Comparison of ENCODE assay signal across 22 cellular contexts in the genomic region with DNA sequence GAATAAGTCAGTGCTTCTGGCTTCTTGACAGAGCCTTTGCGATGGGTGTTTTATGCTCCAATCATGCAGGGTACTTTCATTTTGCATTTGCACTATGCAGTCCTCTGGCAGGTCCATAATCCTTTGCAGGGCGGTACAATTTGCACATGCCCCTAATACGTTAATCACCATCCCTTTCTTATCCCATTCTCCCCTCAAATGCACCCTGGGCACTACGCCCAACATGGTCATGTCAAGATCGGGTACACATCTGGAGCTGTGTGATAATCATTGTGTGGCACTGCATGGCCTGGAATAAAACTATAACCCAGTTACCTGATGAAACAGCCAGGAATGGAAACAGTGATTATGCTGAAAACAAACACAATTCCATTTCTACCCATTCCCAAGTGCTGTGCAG. TPM values are rescaled to one million over a fixed set of nuclear protein-coding genes. Genes with fewer than 3 reads are reported as not detected.
A peak's percentile ranks its signal among the peaks of the same experiment; 100 is the strongest.
DNase-seq lines count a peak whose midpoint lies in the region; ATAC-seq and TF ChIP-seq lines count a peak whose summit lies in the region.
"Had no signal": no experiment of that assay in that cellular context is flagged by ENCODE, and none has a peak within 500 bp of the region (broad histone marks: within the 10 kb centered on the region; RNA-seq: fewer than 3 reads in every experiment).

No MANE protein-coding gene starts in this region.

- H3K79me2 ChIP-seq in SK-N-SH (ENCODE audit: insufficient read depth): no peaks in the 10 kb centered on the region

- peak overlapping the region; percentile 60 for H3K4me3 Mint-ChIP-seq in activated naive CD8-positive, alpha-beta T cell treated with anti-CD3 and anti-CD28 coated beads, Interleukin-2, amount 10 ng/mL, durations not matched to agents 7 days and 5 days
- no peak overlapping the region for H3K4me3 Mint-ChIP-seq in activated naive CD8-positive, alpha-beta T cell treated with anti-CD3 and anti-CD28 coated beads for 36 hours
- H3K4me3 Mint-ChIP-seq in type B pancreatic cell: no peak overlapping the region
- H3K4me3 Mint-ChIP-seq: CD14-positive monocyte; CD4-positive, alpha-beta T cell; CD8-positive, alpha-beta memory T cell had no signal

- no peaks in the 10 kb centered on the region for H3F3A ChIP-seq in SK-N-SH (replicated peaks; ENCODE audit: insufficient read depth)

- H3K4me3 ChIP-seq in SK-N-SH (ENCODE audit: low read depth in 2 of 2, low read length in 1 of 2): no peak overlapping the region
- H3K4me3 ChIP-seq: A549; BLaER1 treated with 17β-estradiol and CSF1 and Interleukin-3, amounts not matched to agents 10 nM and 100 nM; GM23248 had no signal

- peaks cover 4% of the 10 kb centered on the region for H3K9me3 Mint-ChIP-seq in activated naive CD8-positive, alpha-beta T cell treated with anti-CD3 and anti-CD28 coated beads, Interleukin-2, amount 10 ng/mL, durations not matched to agents 7 days and 5 days
- H3K9me3 Mint-ChIP-seq in activated naive CD8-positive, alpha-beta T cell treated with anti-CD3 and anti-CD28 coated beads for 36 hours: peaks cover 11% of the 10 kb centered on the region
- no peaks in the 10 kb centered on the region for H3K9me3 Mint-ChIP-seq in type B pancreatic cell
- H3K9me3 Mint-ChIP-seq: CD4-positive, alpha-beta T cell had no signal

- peaks cover 8% of the 10 kb centered on the region for H3K36me3 Mint-ChIP-seq in activated naive CD8-positive, alpha-beta T cell treated with anti-CD3 and anti-CD28 coated beads, Interleukin-2, amount 10 ng/mL, durations not matched to agents 7 days and 5 days
- H3K36me3 Mint-ChIP-seq in activated naive CD8-positive, alpha-beta T cell treated with anti-CD3 and anti-CD28 coated beads for 36 hours: no peaks in the 10 kb centered on the region
- H3K36me3 Mint-ChIP-seq in type B pancreatic cell: no peaks in the 10 kb centered on the region
- H3K36me3 Mint-ChIP-seq: CD14-positive monocyte had no signal

- no peak for TF ChIP-seq RAD21 in SK-N-SH (IDR thresholded peaks at IDR 0.05; ENCODE audit: low read length)

- TF ChIP-seq EP300 in SK-N-SH (IDR thresholded peaks at IDR 0.05; ENCODE audit: borderline replicate concordance in 1 of 2, low read depth in 1 of 2, low read length in 1 of 2): 0 out of 4 replicates have a peak, but pooled peaks of 1 of the 2 experiments have one; percentile 28

- CTCF ChIA-PET in SK-N-SH (lab: Yijun Ruan, JAX): interaction anchor here (3.1 kb wide), 1 partner anchor 348 kb away, joined by 18 read pairs; no protein-coding TSS in a partner anchor

- H3K36me3 ChIP-seq in SK-N-SH (replicated peaks in 1 of 2; ENCODE audit: control insufficient read depth in 1 of 2, insufficient read depth in 2 of 2, low read length in 1 of 2): no peaks in the 10 kb centered on the region
- H3K36me3 ChIP-seq: BE2C; BLaER1 treated with 17β-estradiol and CSF1 and Interleukin-3, amounts not matched to agents 10 nM and 100 nM had no signal

- H3K27me3 Mint-ChIP-seq in activated naive CD8-positive, alpha-beta T cell treated with anti-CD3 and anti-CD28 coated beads, Interleukin-2, amount 10 ng/mL, durations not matched to agents 7 days and 5 days: peaks cover 11% of the 10 kb centered on the region
- H3K27me3 Mint-ChIP-seq in activated naive CD8-positive, alpha-beta T cell treated with anti-CD3 and anti-CD28 coated beads for 36 hours: no peaks in the 10 kb centered on the region
- H3K27me3 Mint-ChIP-seq in type B pancreatic cell: peaks cover 28% of the 10 kb centered on the region
- H3K27me3 Mint-ChIP-seq: CD4-positive, alpha-beta T cell had no signal

- peaks cover 32% of the 10 kb centered on the region for H3K4me1 Mint-ChIP-seq in activated naive CD8-positive, alpha-beta T cell treated with anti-CD3 and anti-CD28 coated beads, Interleukin-2, amount 10 ng/mL, durations not matched to agents 7 days and 5 days
- peaks cover 19% of the 10 kb centered on the region for H3K4me1 Mint-ChIP-seq in activated naive CD8-positive, alpha-beta T cell treated with anti-CD3 and anti-CD28 coated beads for 36 hours
- H3K4me1 Mint-ChIP-seq in type B pancreatic cell (ENCODE audit: unreplicated experiment): no peaks in the 10 kb centered on the region
- H3K4me1 Mint-ChIP-seq: CD14-positive monocyte had no signal

- no peak overlapping the region for H2AFZ ChIP-seq in SK-N-SH (ENCODE audit: low read depth)
- H2AFZ ChIP-seq: GM23248 had no signal

- H3K9me2 ChIP-seq in SK-N-SH: no peaks in the 10 kb centered on the region

- WGBS in SK-N-SH (ENCODE audit: low lambda C conversion rate): 12% methylated on average over 5 of the region's 5 CpGs

- peaks cover 0 to 22% of the 10 kb centered on the region in 2 experiments; a peak in 2 of 4 replicates for H3K4me1 ChIP-seq in SK-N-SH (ENCODE audit: control insufficient read depth in 1 of 2, insufficient read depth in 2 of 2, low read depth in 1 of 2, low read length in 1 of 2)
- H3K4me1 ChIP-seq: A549, BE2C had no signal

- no peak overlapping the region for H3K9ac ChIP-seq in SK-N-SH
- H3K9ac ChIP-seq: BLaER1 treated with 17β-estradiol and CSF1 and Interleukin-3, amounts not matched to agents 10 nM and 100 nM; GM23248 had no signal

- TF ChIP-seq CTCF in SK-N-SH (IDR thresholded peaks at IDR 0.05): no peak
- no peak for TF ChIP-seq CTCF in type B pancreatic cell (conservative IDR thresholded peaks at IDR 0.05)

- no peak for ATAC-seq in SK-N-SH treated with all-trans-retinoic acid at 6 μM for 48 hours
- ATAC-seq in activated naive CD8-positive, alpha-beta T cell treated with anti-CD3 and anti-CD28 coated beads, Interleukin-2, amount 10 ng/mL, durations not matched to agents 7 days and 5 days (ENCODE audit: low read depth): no peak
- ATAC-seq: A549 had no signal

- peak overlapping the region in 1 of 2 experiments; percentile 62; a peak in 1 of 4 replicates for H3K27ac ChIP-seq in SK-N-SH (ENCODE audit: low read depth in 2 of 2, low read length in 1 of 2)
- H3K27ac ChIP-seq: A549; BLaER1 treated with 17β-estradiol and CSF1 and Interleukin-3, amounts not matched to agents 10 nM and 100 nM; GM23248 had no signal

- H3K9me3 ChIP-seq in SK-N-SH: no peaks in the 10 kb centered on the region
- H3K9me3 ChIP-seq: A549, BE2C had no signal

- no peak overlapping the region for H3K4me2 ChIP-seq in SK-N-SH
- H3K4me2 ChIP-seq: A549 had no signal

- H4K20me1 ChIP-seq in SK-N-SH (ENCODE audit: insufficient read depth): no peaks in the 10 kb centered on the region
- H4K20me1 ChIP-seq: BLaER1 treated with 17β-estradiol and CSF1 and Interleukin-3, amounts not matched to agents 10 nM and 100 nM had no signal

- no peaks in the 10 kb centered on the region for H3K27me3 ChIP-seq in SK-N-SH (ENCODE audit: insufficient read depth)
- H3K27me3 ChIP-seq: BE2C; BLaER1 treated with 17β-estradiol and CSF1 and Interleukin-3, amounts not matched to agents 10 nM and 100 nM had no signal

- POLR2A ChIA-PET in SK-N-SH (lab: Yijun Ruan, JAX): no interaction called here
- POLR2A ChIA-PET in activated naive CD8-positive, alpha-beta T cell treated with anti-CD3 and anti-CD28 coated beads, Interleukin-2, amount 10 ng/mL, durations not matched to agents 7 days and 5 days (lab: Charles Lee): interaction anchor here (1.1 kb wide), 1 partner anchor 456 kb away, joined by 3 read pairs; a partner anchor contains a TSS

- DNase-seq in SK-N-SH (peak; percentile 49), HUDEP-2 (lab: John Stamatoyannopoulos, UW; ENCODE audit: unreplicated experiment in 76 of 76) (peak in 60 of 76 experiments; percentile 0 to 87 (median 42)), type B pancreatic cell (ENCODE audit: extremely low spot score, unreplicated experiment) (peak; percentile 13), RPMI8226 (no peak)
- DNase-seq in activated naive CD8-positive, alpha-beta T cell treated with anti-CD3 and anti-CD28 coated beads, Interleukin-2, amount 10 ng/mL, durations not matched to agents 7 days and 5 days: no peak
- DNase-seq in activated naive CD8-positive, alpha-beta T cell treated with anti-CD3 and anti-CD28 coated beads for 36 hours: no peak
- DNase-seq: 8988T; ACHN; AML-193; BE2C; CD4-positive, alpha-beta T cell; CD8-positive, alpha-beta memory T cell; DMS153; DND-41; GM23248; H7; HCEC 1CT had no signal

- H3K27ac Mint-ChIP-seq in activated naive CD8-positive, alpha-beta T cell treated with anti-CD3 and anti-CD28 coated beads, Interleukin-2, amount 10 ng/mL, durations not matched to agents 7 days and 5 days: peak overlapping the region; percentile 56
- no peak overlapping the region for H3K27ac Mint-ChIP-seq in activated naive CD8-positive, alpha-beta T cell treated with anti-CD3 and anti-CD28 coated beads for 36 hours
- H3K27ac Mint-ChIP-seq in type B pancreatic cell: no peak overlapping the region
- H3K27ac Mint-ChIP-seq: CD14-positive monocyte; CD4-positive, alpha-beta T cell had no signal

TF ChIP-seq in SK-N-SH, 30 proteins besides CTCF, POLR2A, EP300 and RAD21 (continues in another document):
- TF ChIP-seq USF2 (IDR thresholded peaks at IDR 0.05; ENCODE audit: borderline replicate concordance, low read depth, low read length) (no peak), RCOR1 (IDR thresholded peaks at IDR 0.05; ENCODE audit: low read length) (0 out of 2 replicates have a peak, but pooled peaks have one; percentile 10)

TF ChIP-seq in SK-N-SH treated with all-trans-retinoic acid at 6 μM for 48 hours, 23 proteins besides CTCF, POLR2A, EP300 and RAD21 (continues in another document):
- no peak for TF ChIP-seq GLIS3 (CRISPR knock-in tag; IDR thresholded peaks at IDR 0.05)
- no peak for TF ChIP-seq ZFP3 (CRISPR knock-in tag; IDR thresholded peaks at IDR 0.05)

RNA-seq across cellular contexts. Expression of gene LOXHD1, which starts 27.7 kb away (rescaled TPM):
- polyA plus RNA-seq in SK-N-SH (2012; rRNA removed): not detected in 2 replicates
- polyA plus RNA-seq in SK-N-SH (2012; cell fraction: cytosol; rRNA removed): not detected in 2 replicates
- 0.01 TPM in 1 of 2 replicates, not detected in the other for polyA plus RNA-seq in SK-N-SH (2012; cell fraction: nucleus; rRNA removed)
- total RNA-seq in activated naive CD8-positive, alpha-beta T cell treated with anti-CD3 and anti-CD28 coated beads, Interleukin-2, amount 10 ng/mL, durations not matched to agents 7 days and 5 days: under 1 TPM; 0.26 to 0.39 TPM
- total RNA-seq in activated naive CD8-positive, alpha-beta T cell treated with anti-CD3 and anti-CD28 coated beads for 36 hours: under 1 TPM; 0.12 to 0.14 TPM
- total RNA-seq in type B pancreatic cell (ENCODE audit: low replicate concordance): not detected in 2 replicates
- total RNA-seq: CD4-positive, alpha-beta T cell; CD8-positive, alpha-beta memory T cell; GM23248; H1 had no signal
- polyA plus RNA-seq: A549; CD8-positive, alpha-beta memory T cell; GM23248 had no signal

Comparison
In these comparisons a context has a peak if more than half of its experiments do, and no peak if none do; other contexts are left out.
1. DNase-seq: peak in SK-N-SH (single experiment), HUDEP-2 (60 of 76) and type B pancreatic cell (single experiment); none in activated naive CD8-positive, alpha-beta T cell treated with anti-CD3 and anti-CD28 coated beads, Interleukin-2, amount 10 ng/mL, durations not matched to agents 7 days and 5 days (single experiment), activated naive CD8-positive, alpha-beta T cell treated with anti-CD3 and anti-CD28 coated beads for 36 hours (single experiment) and RPMI8226 (single experiment).